Comparison of ENCODE assay signal across 1 cellular context in the genomic region with DNA sequence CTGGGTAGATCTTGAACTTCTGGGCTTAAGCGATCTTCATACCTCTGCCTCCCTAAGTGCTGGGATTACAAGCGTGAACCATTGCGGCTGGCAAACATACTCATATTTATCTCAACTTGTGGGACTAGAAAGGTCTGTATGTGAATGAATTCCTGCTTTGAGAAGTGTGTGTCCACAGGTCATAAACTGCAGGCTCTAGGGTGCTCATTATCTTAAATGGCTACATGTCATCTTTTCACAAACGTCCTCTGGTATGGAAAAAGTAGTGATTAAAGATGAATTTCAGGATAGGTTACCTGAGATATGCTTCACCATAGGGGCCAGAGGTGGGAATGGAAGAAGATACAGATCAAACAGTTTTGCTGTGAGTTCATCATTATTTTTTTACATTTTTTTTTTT.
TF ChIP-seq lines count a peak whose summit lies in the region.

No MANE protein-coding gene starts in this region.

TF ChIP-seq in HepG2, 621 proteins besides CTCF, POLR2A, EP300 and RAD21:
- TF ChIP-seq POLR2AphosphoS2 (IDR thresholded peaks at IDR 0.05; ENCODE audit: low read depth, low read length) (no peak), SAP130 (CRISPR knock-in tag; IDR thresholded peaks at IDR 0.05; ENCODE audit: low read depth) (0 out of 2 replicates have a peak, but pooled peaks have one; percentile 15), ZBTB38 (CRISPR knock-in tag; IDR thresholded peaks at IDR 0.05) (peak; percentile 54; the same call in 1 of the 2 replicates)
